ENCODE assay signal across 9 cellular contexts in genomic region chr1:90717665-90718410, GRCh38. TPM values are rescaled to one million over a fixed set of nuclear protein-coding genes. Genes with fewer than 3 reads are reported as not detected.
A peak's percentile ranks its signal among the peaks of the same experiment; 100 is the strongest.
DNase-seq lines count a peak whose midpoint lies in the region; ATAC-seq, FAIRE-seq and TF ChIP-seq lines count a peak whose summit lies in the region.
"Had no signal": no experiment of that assay in that cellular context is flagged by ENCODE, and none has a peak within 500 bp of the region (broad histone marks: within the 10 kb centered on the region; RNA-seq: fewer than 3 reads in every experiment).

No MANE protein-coding gene starts in this region.

- H2BK15ac ChIP-seq in H1 (ENCODE audit: low read length) = no peak overlapping the region

- no peak overlapping the region for H3K14ac ChIP-seq in H1 (ENCODE audit: insufficient read length)

- no peak overlapping the region for H2AK5ac ChIP-seq in H1 (ENCODE audit: low read depth, low read length)

- CTCF ChIA-PET in H1 (lab: Charles Lee; ENCODE audit: partially characterized antibody) = interaction anchor here (4.4 to 8.7 kb wide), 3 partner anchors 7 to 13 kb away, joined by 23 to 122 read pairs (median 74); no protein-coding TSS in a partner anchor

- H3K56ac ChIP-seq in H1 (replicated peaks; ENCODE audit: insufficient read length, low read depth, low read length) = no peak overlapping the region

- no peak overlapping the region for H2BK120ac ChIP-seq in H1 (replicated peaks; ENCODE audit: low read depth, low read length)

- H2AFZ ChIP-seq in H1 (ENCODE audit: low read length) = no peak overlapping the region
- peak overlapping the region; percentile 35 for H2AFZ ChIP-seq in neural progenitor cell (replicated peaks)

- H3K4me3 Mint-ChIP-seq in neural progenitor cell = peak overlapping the region; percentile 94

- H3K4me1 ChIP-seq in H1 (replicated peaks in 1 of 4; ENCODE audit: control insufficient read depth in 3 of 4, insufficient read depth in 4 of 4, low read length in 3 of 4) = peaks cover 11 to 37% (median 17%) of the 10 kb centered on the region in 4 experiments
- peaks cover 16% of the 10 kb centered on the region for H3K4me1 ChIP-seq in neural progenitor cell

- H3K27ac ChIP-seq in H1 (ENCODE audit: low read depth, low read length) (no peak overlapping the region), neural progenitor cell (no peak overlapping the region)
- H3K27ac ChIP-seq: KMS-11 had no signal

- H4K5ac ChIP-seq in H1 (ENCODE audit: insufficient read length, low read depth, low read length) = no peak overlapping the region

- no peak for TF ChIP-seq RAD21 in H1 (IDR thresholded peaks at IDR 0.05 in 1 of 2, conservative IDR thresholded peaks at IDR 0.05 in 1 of 2; ENCODE audit: low read depth in 2 of 2, low read length in 2 of 2)

- H3F3A ChIP-seq in neural progenitor cell (ENCODE audit: low read depth) = peaks cover 35% of the 10 kb centered on the region

- H3K23me2 ChIP-seq in H1 (ENCODE audit: low read depth, low read length) = peaks cover 8% of the 10 kb centered on the region; the same call in 1 of the 2 replicates

- H3K79me2 ChIP-seq in H1 (ENCODE audit: control insufficient read depth in 1 of 2, insufficient read depth in 2 of 2, low read length in 2 of 2) = no peaks in the 10 kb centered on the region
- no peaks in the 10 kb centered on the region for H3K79me2 ChIP-seq in neural progenitor cell (ENCODE audit: low read depth)

- H3K27me3 ChIP-seq in H1 (replicated peaks in 1 of 4; ENCODE audit: control insufficient read depth in 3 of 4, extremely low read depth in 1 of 4, insufficient read depth in 3 of 4, low read length in 3 of 4) (peaks cover 84 to 99% (median 96%) of the 10 kb centered on the region in 4 experiments), neural progenitor cell (peaks cover 100% of the 10 kb centered on the region)

- FAIRE-seq in H1 (lab: Jason Lieb, UNC) = no peak
- FAIRE-seq in RCC 7860 (lab: Jason Lieb, UNC) = no peak

- H3K4me1 Mint-ChIP-seq in neural progenitor cell = peaks cover 42% of the 10 kb centered on the region

- no peak overlapping the region for H3K23ac ChIP-seq in H1 (ENCODE audit: insufficient read length)

- no peak for TF ChIP-seq POLR2A in H1 (IDR thresholded peaks at IDR 0.05; ENCODE audit: control extremely low read depth in 1 of 2, low read depth in 2 of 2, low read length in 2 of 2)

- H2BK5ac ChIP-seq in H1 (ENCODE audit: low read depth, low read length) = no peak overlapping the region

- H3K9me3 ChIP-seq in H1 (ENCODE audit: insufficient read depth in 2 of 2, low read depth in 1 of 2, low read length in 1 of 2) (no peaks in the 10 kb centered on the region), neural progenitor cell (ENCODE audit: low read depth) (no peaks in the 10 kb centered on the region)

- peak overlapping the region; percentile 50 for H3K4me3 ChIP-seq in GM08714 (ENCODE audit: low read length)
- H3K4me3 ChIP-seq in H1 (ENCODE audit: extremely low read depth in 1 of 4, insufficient read depth in 2 of 4, low read depth in 3 of 4, low read length in 4 of 4) = peak overlapping the region; percentile 25 to 59 (median 38); a peak in 7 of 8 replicates
- peak overlapping the region; percentile 48 for H3K4me3 ChIP-seq in neural progenitor cell

- no peak overlapping the region for H4K91ac ChIP-seq in H1 (replicated peaks; ENCODE audit: insufficient read length, low read length)

- peaks cover 75% of the 10 kb centered on the region for H3K27me3 Mint-ChIP-seq in neural progenitor cell (ENCODE audit: insufficient read depth, low read depth)

- H3K27ac Mint-ChIP-seq in neural progenitor cell = no peak overlapping the region

- H4K20me1 ChIP-seq in H1 (replicated peaks in 1 of 2; ENCODE audit: control insufficient read depth in 1 of 2, insufficient read depth in 2 of 2, low read length in 2 of 2) = peaks cover 10 to 29% of the 10 kb centered on the region in 2 experiments
- peaks cover 87% of the 10 kb centered on the region for H4K20me1 ChIP-seq in neural progenitor cell (ENCODE audit: low read depth)

- POLR2A ChIA-PET in H1 (lab: Charles Lee; ENCODE audit: partially characterized antibody) = no interaction called here

- H3K9ac ChIP-seq in H1 (replicated peaks in 1 of 4; ENCODE audit: extremely low read depth in 1 of 4, low read depth in 3 of 4, low read length in 3 of 4) (no peak overlapping the region; a peak in 2 of 7 replicates), neural progenitor cell (no peak overlapping the region)
- H3K9ac ChIP-seq: KMS-11 had no signal

- no peak for TF ChIP-seq EP300 in H1 (IDR thresholded peaks at IDR 0.05; ENCODE audit: borderline replicate concordance in 1 of 2, low read depth in 2 of 2, low read length in 2 of 2)

- peak; percentile 86 for DNase-seq in NCI-H510A (lab: John Stamatoyannopoulos, UW)
- peak in 1 of 2 experiments; percentile 83 for DNase-seq in H1 (ENCODE audit: low read depth in 1 of 2, low spot score in 2 of 2)
- DNase-seq in neural progenitor cell (ENCODE audit: low spot score) = peak; percentile 91
- DNase-seq in epidermal melanocyte (ENCODE audit: insufficient read length, low spot score) = no peak
- no peak for DNase-seq in RCC 7860 (ENCODE audit: low spot score)

- no peaks in the 10 kb centered on the region for H3K9me3 Mint-ChIP-seq in neural progenitor cell

- H3K79me1 ChIP-seq in H1 (ENCODE audit: low read depth, low read length) = no peaks in the 10 kb centered on the region

- 1% methylated on average over 76 of the region's 94 CpGs; no CpG with 5 or more reads in 1 of the 2 experiments for WGBS in H1 (ENCODE audit: extremely low coverage in 1 of 2, insufficient coverage in 1 of 2, insufficient read length in 1 of 2, insufficient replicate concordance in 2 of 2, low coverage in 1 of 2, low lambda C conversion rate in 2 of 2, missing lambda C conversion rate in 1 of 2), 2 experiments

- H2BK20ac ChIP-seq in H1 (ENCODE audit: low read length) = no peak overlapping the region

- H3K18ac ChIP-seq in H1 (ENCODE audit: extremely low read depth, low read length) = no peak overlapping the region

- no peak overlapping the region for H3K4ac ChIP-seq in H1 (replicated peaks; ENCODE audit: insufficient read length, low read depth, low read length)

- H3K4me2 ChIP-seq in H1 (ENCODE audit: insufficient read depth in 1 of 2, low read depth in 2 of 2, low read length in 2 of 2) (peak overlapping the region; percentile 58 to 80), neural progenitor cell (peak overlapping the region; percentile 78)
- H3K4me2 ChIP-seq: KMS-11 had no signal

- H2BK12ac ChIP-seq in H1 (ENCODE audit: low read depth, low read length) = no peak overlapping the region

- ATAC-seq in GM18517 (IDR thresholded peaks at IDR 0.05; ENCODE audit: unreplicated experiment) = no peak
- no peak for ATAC-seq in HG03280 (IDR thresholded peaks at IDR 0.05; ENCODE audit: unreplicated experiment)

- TF ChIP-seq CTCF in H1 (IDR thresholded peaks at IDR 0.05; ENCODE audit: control extremely low read depth in 1 of 3, insufficient read depth in 1 of 3, low read depth in 1 of 3, low read length in 3 of 3) (no peak), neural progenitor cell (IDR thresholded peaks at IDR 0.05) (no peak)

- peak overlapping the region; percentile 92; the same call in 1 of the 2 replicates for H4K8ac ChIP-seq in H1 (ENCODE audit: extremely low read depth, insufficient read depth, low read length)

- H3K36me3 ChIP-seq in H1 (ENCODE audit: control insufficient read depth in 2 of 4, insufficient read depth in 4 of 4, low read length in 3 of 4) (peaks cover 0 to 3% (median 0%) of the 10 kb centered on the region in 4 experiments; a peak in 1 of 8 replicates), neural progenitor cell (no peaks in the 10 kb centered on the region)

- H3K36me3 Mint-ChIP-seq in neural progenitor cell = no peaks in the 10 kb centered on the region

TF ChIP-seq in H1, 55 proteins besides CTCF, POLR2A, EP300 and RAD21:
- no peak for TF ChIP-seq CHD1 (IDR thresholded peaks at IDR 0.05; ENCODE audit: low read depth, low read length)
- TF ChIP-seq RBBP5 (IDR thresholded peaks at IDR 0.05; ENCODE audit: borderline replicate concordance, low read depth, low read length) = no peak
- TF ChIP-seq E2F6 (IDR thresholded peaks at IDR 0.05) = peak; percentile 75
- peak; percentile 76 for TF ChIP-seq CREB1 (IDR thresholded peaks at IDR 0.05)
- TF ChIP-seq EGR1 (IDR thresholded peaks at IDR 0.05; ENCODE audit: borderline replicate concordance, low read depth, low read length) = no peak
- TF ChIP-seq SP4 (IDR thresholded peaks at IDR 0.05; ENCODE audit: low read length) = no peak
- TF ChIP-seq SP1 (IDR thresholded peaks at IDR 0.05; ENCODE audit: low read depth, low read length) = 0 out of 2 replicates have a peak, but pooled peaks have one; percentile 30
- 0 out of 2 replicates have a peak, but pooled peaks have one; percentile 45 for TF ChIP-seq PHF8 (conservative IDR thresholded peaks at IDR 0.05; ENCODE audit: low read depth, low read length)
- TF ChIP-seq KDM4A (IDR thresholded peaks at IDR 0.05; ENCODE audit: low read depth, low read length, severe bottlenecking) = peak; percentile 87
- TF ChIP-seq ASH2L (IDR thresholded peaks at IDR 0.05; ENCODE audit: low read length) = peak; percentile 53
- no peak for TF ChIP-seq BCL11A (IDR thresholded peaks at IDR 0.05; ENCODE audit: low read depth in 2 of 2, low read length in 2 of 2)

RNA-seq across cellular contexts. Expression of gene BARHL2, which starts 0.7 kb away (rescaled TPM):
- total RNA-seq in H1 (2021; fragmentation: NEBNext Ultra II Directional; extraction: Animal tissue kit (Norgen Biotek cat#: 25700)) = 0.15 TPM in 2 replicates
- not detected in 2 replicates for polyA plus RNA-seq in H1 (2011; rRNA removed)
- polyA plus RNA-seq in H1 (2011; cell fraction: cytosol; rRNA removed) = not detected
- not detected for polyA plus RNA-seq in H1 (2011; cell fraction: nucleus; rRNA removed)
- polyA plus RNA-seq in H1 (2012, experiment 1 of 2) = not detected in 4 replicates
- polyA plus RNA-seq in H1 (2012, experiment 2 of 2) = not detected
- 0.02 TPM for polyA plus RNA-seq in H1 (2013, experiment 1 of 2)
- 0.04 TPM for polyA plus RNA-seq in H1 (2013, experiment 2 of 2)
- polyA minus RNA-seq in H1 (2011; rRNA and poly(A)+ RNA removed) = not detected in 2 replicates
- polyA minus RNA-seq in H1 (2011; cell fraction: cytosol; rRNA and poly(A)+ RNA removed) = not detected
- not detected for polyA minus RNA-seq in H1 (2011; cell fraction: nucleus; rRNA and poly(A)+ RNA removed)
- not detected in 2 replicates for total RNA-seq in neural progenitor cell (ENCODE audit: low replicate concordance)

Comparison
In these comparisons a context has a peak if more than half of its experiments do, and no peak if none do; other contexts are left out.
1. DNase-seq: peak in NCI-H510A (single experiment) and neural progenitor cell (single experiment); none in epidermal melanocyte (single experiment) and RCC 7860 (single experiment).
2. Peak in every context shown above with its lines, with median percentiles within 50 percentile points of each other: H3K4me3 ChIP-seq.